ENCODE assay signal across 17 cellular contexts in the genomic region with DNA sequence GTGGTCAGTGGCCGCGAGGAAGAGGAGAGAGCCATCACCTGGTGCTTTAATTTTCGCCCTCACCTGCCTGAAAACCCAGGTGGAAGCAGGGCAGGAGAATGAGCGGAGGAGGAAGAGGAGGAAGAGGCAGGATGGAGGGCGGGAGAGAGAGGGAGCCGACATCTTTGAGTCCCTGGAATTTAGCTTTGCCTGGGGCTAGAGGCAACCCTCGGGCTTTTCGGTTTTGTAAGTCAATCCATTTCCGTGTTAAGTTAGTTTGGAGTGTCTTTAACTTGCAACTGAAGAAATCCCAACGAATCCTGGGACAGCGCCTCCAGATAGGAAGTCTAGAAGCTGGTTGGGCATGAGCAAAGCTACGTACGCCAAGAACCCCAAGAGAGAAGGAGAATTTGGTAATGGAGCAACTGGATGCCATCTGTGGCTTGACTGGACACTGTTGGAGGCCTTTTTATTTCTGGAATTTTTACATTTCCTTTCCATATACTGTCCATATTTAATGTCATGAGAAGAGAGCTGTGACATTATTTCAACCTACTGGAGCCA.
"Had no signal": no experiment of that assay in that cellular context is flagged by ENCODE, and none has a peak within 500 bp of the region (broad histone marks: within the 10 kb centered on the region; RNA-seq: fewer than 3 reads in every experiment).

No MANE protein-coding gene starts in this region.

- H3K27me3 Mint-ChIP-seq: activated naive CD8-positive, alpha-beta T cell had no signal

- H3K4me3 ChIP-seq: cardiac muscle cell, hepatocyte, psoas muscle, tibial nerve had no signal

- H3K36me3 Mint-ChIP-seq: activated naive CD8-positive, alpha-beta T cell had no signal

- DNase-seq: activated CD4-positive, alpha-beta T cell treated with anti-CD3 and anti-CD28 coated beads, Interleukin-2, amount 50 U/mL, for 1 hour; activated CD4-positive, CD25-positive, alpha-beta regulatory T cell treated with anti-CD3 and anti-CD28 coated beads, Interleukin-2, amount 50 U/mL, for 72 hours; activated CD8-positive, alpha-beta memory T cell treated with anti-CD3 and anti-CD28 coated beads for 24 hours; erythroblast; left cardiac atrium; psoas muscle; small intestine; stimulated activated CD4-positive, alpha-beta T cell treated with anti-CD3 and anti-CD28 coated beads, Interleukin-4, amount 100 ng/mL, for 4 hours; stimulated activated naive CD4-positive, alpha-beta T cell; SW 1271; T-helper 2 cell had no signal

- ATAC-seq: left cardiac atrium, psoas muscle, right cardiac atrium had no signal

- H3K4me3 Mint-ChIP-seq: activated naive CD8-positive, alpha-beta T cell had no signal

- H3K27ac ChIP-seq: cardiac muscle cell, hepatocyte, tibial nerve, VCaP had no signal
